In the genomic region with DNA sequence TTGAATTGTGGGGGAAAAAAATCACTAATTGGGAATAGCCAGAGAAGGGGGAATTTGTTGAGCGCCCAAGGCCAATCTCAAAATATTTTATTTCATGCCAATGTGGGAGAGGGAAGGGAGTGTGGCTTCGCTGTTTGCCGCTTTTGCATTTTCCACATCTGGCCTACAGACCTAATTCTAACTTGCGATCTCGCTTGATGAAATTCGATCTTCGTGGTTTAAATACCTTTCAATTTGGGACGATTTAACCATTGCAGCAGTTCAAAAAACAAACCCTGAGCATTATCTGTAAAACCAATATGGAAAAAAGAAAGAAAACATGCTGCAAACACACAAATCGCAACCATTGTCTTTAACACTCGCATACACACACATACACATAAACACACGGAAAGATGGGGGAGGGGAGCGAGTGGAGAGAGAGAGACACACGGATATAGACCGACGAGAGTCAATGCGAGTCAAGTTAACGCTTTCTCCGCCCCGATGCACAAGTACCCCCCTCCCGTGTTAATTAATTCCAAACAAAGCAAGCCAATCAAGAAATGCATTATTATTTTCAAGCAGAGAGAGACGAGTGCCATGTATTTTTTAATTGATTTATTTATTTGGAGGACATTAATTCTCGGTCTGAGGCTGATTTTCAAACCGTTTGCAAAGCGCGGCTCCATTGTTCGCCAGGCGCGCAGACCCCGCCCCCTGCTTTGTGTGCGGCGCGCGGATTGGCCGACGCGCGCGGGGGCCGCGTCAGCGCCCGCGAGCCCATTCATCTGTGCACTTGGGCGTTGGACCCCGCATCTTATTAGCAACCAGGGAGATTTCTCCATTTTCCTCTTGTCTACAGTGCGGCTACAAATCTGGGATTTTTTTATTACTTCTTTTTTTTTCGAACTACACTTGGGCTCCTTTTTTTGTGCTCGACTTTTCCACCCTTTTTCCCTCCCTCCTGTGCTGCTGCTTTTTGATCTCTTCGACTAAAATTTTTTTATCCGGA, we compare ENCODE assay signal across 8 cellular contexts. TPM values are rescaled to one million over a fixed set of nuclear protein-coding genes. Genes with fewer than 3 reads are reported as not detected.
DNase-seq lines count a peak whose midpoint lies in the region; ATAC-seq and TF ChIP-seq lines count a peak whose summit lies in the region.

Gene MARCKS, plus strand, starts transcription at position 775 of the 994 bp plus-strand sequence. CDS start 401 bp downstream, outside the sequence.

- H2BK120ac ChIP-seq in mesendoderm (ENCODE audit: low read depth, low read length) = peak within 1 kb of the TSS; percentile 74

- no CpG with 5 or more reads among the region's 50 CpGs for WGBS in mesendoderm (ENCODE audit: extremely low coverage, insufficient coverage, low lambda C conversion rate)
- 1% methylated on average over 50 of the region's 50 CpGs for WGBS in testis, 2 donors

- H2BK5ac ChIP-seq in mesendoderm (ENCODE audit: low read length) = peak within 1 kb of the TSS; percentile 93

- no peak within 1 kb of the TSS for H2BK15ac ChIP-seq in mesendoderm (replicated peaks; ENCODE audit: low read depth)

- peaks cover 30% of the 10 kb centered on the region for H3K79me2 ChIP-seq in mesendoderm (ENCODE audit: control insufficient read depth, insufficient read depth, low read length)

- TF ChIP-seq POLR2A in testis (IDR thresholded peaks at IDR 0.05) = no peak

- no peak within 1 kb of the TSS for H4K8ac ChIP-seq in mesendoderm (ENCODE audit: low read depth, low read length)

- CTCF ChIA-PET in CD4-positive, alpha-beta T cell (lab: Charles Lee) = no interaction called here
- CTCF ChIA-PET in WTC11 (lab: Charles Lee) = no interaction called here

- peaks cover 5% of the 10 kb centered on the region for H3K4me1 Mint-ChIP-seq in CD4-positive, alpha-beta T cell (ENCODE audit: low read depth)
- H3K4me1 Mint-ChIP-seq in WTC11 = peaks cover 20% of the 10 kb centered on the region

- peak within 1 kb of the TSS; percentile 100 for H3K4ac ChIP-seq in mesendoderm (ENCODE audit: low read depth, low read length)

- no peaks in the 10 kb centered on the region for H3K9me3 Mint-ChIP-seq in CD4-positive, alpha-beta T cell
- H3K9me3 Mint-ChIP-seq in WTC11 = no peaks in the 10 kb centered on the region

- no peak within 1 kb of the TSS for H4K5ac ChIP-seq in mesendoderm (ENCODE audit: low read length)

- TF ChIP-seq CTCF in CD4-positive, alpha-beta T cell (IDR thresholded peaks at IDR 0.05) = no peak
- TF ChIP-seq CTCF in WTC11 (IDR thresholded peaks at IDR 0.05) (no peak), epithelial cell of proximal tubule (conservative IDR thresholded peaks at IDR 0.05; ENCODE audit: low read depth, low read length) (peak; percentile 3), testis (IDR thresholded peaks at IDR 0.05) (no peak)

- DNase-seq in CD4-positive, alpha-beta T cell = peak in 2 of 10 experiments; percentile 26 to 36
- DNase-seq in NCI-H2196 (lab: John Stamatoyannopoulos, UW; ENCODE audit: unreplicated experiment) = peak; percentile 86
- DNase-seq in WTC11 (ENCODE audit: low spot score) = peak; percentile 78
- DNase-seq in epithelial cell of proximal tubule (ENCODE audit: low read depth) = no peak
- peak; percentile 90 for DNase-seq in mesendoderm
- peak; percentile 90 for DNase-seq in testis

- peak within 1 kb of the TSS; percentile 82 for H3K4me3 Mint-ChIP-seq in CD4-positive, alpha-beta T cell
- H3K4me3 Mint-ChIP-seq in WTC11 = no peak within 1 kb of the TSS

- peaks cover 46% of the 10 kb centered on the region for H3K27me3 Mint-ChIP-seq in CD4-positive, alpha-beta T cell
- H3K27me3 Mint-ChIP-seq in WTC11 (ENCODE audit: low read depth) = peaks cover 29% of the 10 kb centered on the region

- peak within 1 kb of the TSS; percentile 90 for H3K4me3 ChIP-seq in epithelial cell of proximal tubule (ENCODE audit: low read depth, low read length)
- H3K4me3 ChIP-seq in mesendoderm (ENCODE audit: low read length) = peak within 1 kb of the TSS; percentile 100
- peak within 1 kb of the TSS; percentile 70 to 75 for H3K4me3 ChIP-seq in testis

- H3K18ac ChIP-seq in mesendoderm (ENCODE audit: low read length) = peak within 1 kb of the TSS; percentile 100

- ATAC-seq in CD4-positive, alpha-beta T cell (ENCODE audit: poor library complexity) = peak; percentile 35
- ATAC-seq in GM19035 (IDR thresholded peaks at IDR 0.05; ENCODE audit: unreplicated experiment) (peak; percentile 38), HG03103 (IDR thresholded peaks at IDR 0.05; ENCODE audit: low read depth, unreplicated experiment) (peak; percentile 36), WTC11 (peak; percentile 20)

- H3K36me3 ChIP-seq in mesendoderm (ENCODE audit: control insufficient read depth, insufficient read depth, low read length) (no peaks in the 10 kb centered on the region), testis (ENCODE audit: low read depth, missing control alignments) (no peaks in the 10 kb centered on the region)

- peak within 1 kb of the TSS; percentile 98 for H3K56ac ChIP-seq in mesendoderm (ENCODE audit: low read length)

- no peaks in the 10 kb centered on the region for H3K9me3 ChIP-seq in CD4-positive, alpha-beta T cell (ENCODE audit: control insufficient read depth, low read length)
- no peaks in the 10 kb centered on the region for H3K9me3 ChIP-seq in testis

- H3K27ac ChIP-seq in CD4-positive, alpha-beta T cell (ENCODE audit: low read depth, low read length) = no peak within 1 kb of the TSS
- H3K27ac ChIP-seq in mesendoderm (ENCODE audit: low read depth, low read length) = peak within 1 kb of the TSS; percentile 88
- peak within 1 kb of the TSS; percentile 91 to 99 for H3K27ac ChIP-seq in testis

- intact Hi-C loops in CD4-positive, alpha-beta T cell (cut with DNase I, micrococcal nuclease) = loop anchor here (5.0 to 10.0 kb wide), 2 partner anchors 1542 to 1675 kb away; no protein-coding TSS in a partner anchor
- intact Hi-C loops in testis (cut with DNase I; ENCODE audit: low total_unique reads) = no loop called here

- peaks cover 69% of the 10 kb centered on the region for H3K27me3 ChIP-seq in CD4-positive, alpha-beta T cell (ENCODE audit: control insufficient read depth, insufficient read depth, low read length)
- H3K27me3 ChIP-seq in mesendoderm (ENCODE audit: insufficient read depth, low read length, poor library complexity) (peaks cover 3% of the 10 kb centered on the region), testis (no peaks in the 10 kb centered on the region)

- peak within 1 kb of the TSS; percentile 78 for H3K4me2 ChIP-seq in mesendoderm (ENCODE audit: low read length)

- H3K36me3 Mint-ChIP-seq in CD4-positive, alpha-beta T cell (ENCODE audit: low read depth) = no peaks in the 10 kb centered on the region
- peaks cover 18% of the 10 kb centered on the region for H3K36me3 Mint-ChIP-seq in WTC11

- POLR2A ChIA-PET in CD4-positive, alpha-beta T cell (lab: Charles Lee) = no interaction called here
- POLR2A ChIA-PET in WTC11 (lab: Charles Lee) = no interaction called here

- no peak within 1 kb of the TSS for H3K27ac Mint-ChIP-seq in CD4-positive, alpha-beta T cell
- peak within 1 kb of the TSS; percentile 98 for H3K27ac Mint-ChIP-seq in WTC11

- H3K4me1 ChIP-seq in mesendoderm (ENCODE audit: control insufficient read depth, low read depth, low read length) (no peaks in the 10 kb centered on the region), testis (no peaks in the 10 kb centered on the region)

- peak within 1 kb of the TSS; percentile 100 for H3K9ac ChIP-seq in mesendoderm (ENCODE audit: low read length)

- peak within 1 kb of the TSS; percentile 85 for H3K23ac ChIP-seq in mesendoderm (ENCODE audit: low read length)

- H2AK5ac ChIP-seq in mesendoderm (ENCODE audit: low read length) = peak within 1 kb of the TSS; percentile 95

- no peaks in the 10 kb centered on the region for H3K79me1 ChIP-seq in mesendoderm (ENCODE audit: low read length)

TF ChIP-seq in WTC11, 78 proteins besides CTCF, POLR2A, EP300 and RAD21:
- TF ChIP-seq MAX (CRISPR knock-in tag; IDR thresholded peaks at IDR 0.05) (peak; percentile 62; the same call in 1 of the 2 replicates), SP1 (CRISPR knock-in tag; conservative IDR thresholded peaks at IDR 0.05) (peak; percentile 47; the same call in 1 of the 2 replicates), SMAD4 (CRISPR knock-in tag; IDR thresholded peaks at IDR 0.05) (no peak)

RNA-seq across cellular contexts. Expression of gene MARCKS, which starts in this region (rescaled TPM):
- total RNA-seq in CD4-positive, alpha-beta T cell = under 1 TPM; 0.63 to 0.70 TPM
- 95.1 to 128 TPM (median 126 TPM) in 3 replicates for total RNA-seq in WTC11 (2021)
- 133 and 177 TPM in 2 replicates for total RNA-seq in epithelial cell of proximal tubule
- polyA plus RNA-seq in mesendoderm (2013, experiment 1 of 2) = 91.9 TPM
- 90.6 TPM for polyA plus RNA-seq in mesendoderm (2013, experiment 2 of 2)
- total RNA-seq in testis = 10 to 100 TPM; 26.6 to 32.7 TPM
- 21.5 TPM for polyA plus RNA-seq in testis (ENCODE audit: insufficient read depth, low read depth, low replicate concordance)

Comparison
In these comparisons a context has a peak if more than half of its experiments do, and no peak if none do; other contexts are left out.
1. RNA of gene MARCKS (total RNA-seq): 133 to 177 TPM in epithelial cell of proximal tubule, 95.1 to 128 TPM in WTC11 and 26.6 to 32.7 TPM in testis; 0.63 to 0.70 TPM in CD4-positive, alpha-beta T cell; every median in the first group is over 10 times any median in the second.
2. Peak in ATAC-seq in CD4-positive, alpha-beta T cell; RNA of the gene not detected or under 1 TPM.
3. Peak in every context shown above with its lines, with median percentiles within 50 percentile points of each other: ATAC-seq and H3K4me3 ChIP-seq.